Comparison of ENCODE assay signal across 11 cellular contexts in the genomic region with DNA sequence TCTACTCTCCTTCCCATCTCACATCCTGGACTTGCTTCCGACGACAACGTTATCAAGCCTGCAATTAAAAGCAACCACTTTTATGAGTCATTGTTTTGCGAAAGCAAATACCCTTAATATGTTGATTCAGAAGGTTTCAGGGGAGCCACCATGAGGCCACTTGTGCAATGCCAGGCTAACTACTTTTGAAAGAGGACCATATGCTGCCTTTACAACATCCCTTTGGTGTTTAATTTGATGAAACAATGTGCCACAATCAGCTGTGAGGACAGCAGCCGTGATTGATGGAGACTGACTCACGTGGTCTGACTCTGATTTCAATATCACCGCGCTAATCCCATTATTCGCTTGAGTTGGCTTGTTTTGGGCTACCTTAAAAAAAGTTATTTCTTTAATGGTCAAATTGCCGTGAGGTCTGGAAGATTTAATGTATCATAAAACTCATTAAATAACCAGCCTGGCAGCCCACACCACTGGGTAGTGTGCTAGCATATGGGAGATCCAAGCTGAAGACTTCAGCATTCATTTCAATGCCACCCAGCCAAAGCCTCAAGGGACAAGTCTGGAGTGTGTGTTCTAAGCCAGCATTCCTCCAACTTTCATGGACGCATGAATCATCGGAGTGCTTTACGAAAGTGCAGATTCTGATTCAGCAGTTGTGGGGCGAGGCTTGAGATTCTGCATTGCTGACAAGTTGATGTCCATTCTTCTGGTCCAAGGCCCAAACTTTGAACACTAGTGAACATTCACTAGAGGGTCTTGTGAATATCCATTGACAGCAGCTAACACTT.
DNase-seq lines count a peak whose midpoint lies in the region; ATAC-seq, FAIRE-seq and TF ChIP-seq lines count a peak whose summit lies in the region.
"Had no signal": no experiment of that assay in that cellular context is flagged by ENCODE, and none has a peak within 500 bp of the region (broad histone marks: within the 10 kb centered on the region; RNA-seq: fewer than 3 reads in every experiment).

No MANE protein-coding gene starts in this region.

- CTCF ChIA-PET in K562 (lab: Yijun Ruan, JAX; ENCODE audit: low intra/inter-chr PET ratio): no interaction called here
- CTCF ChIA-PET in activated CD8-positive, alpha-beta memory T cell treated with anti-CD3 and anti-CD28 coated beads, Interleukin-2, amount 10 ng/mL, durations not matched to agents 7 days and 5 days (lab: Charles Lee): interaction anchor here (0.9 kb wide), 1 partner anchor 11 kb away, joined by 3 read pairs; no protein-coding TSS in a partner anchor

- H3K27me3 ChIP-seq in K562 (ENCODE audit: control insufficient read depth in 2 of 2, insufficient read depth in 2 of 2, low read length in 2 of 2) (peaks cover 24 to 42% of the 10 kb centered on the region in 2 experiments; a peak in 4 of 5 replicates), osteoblast (ENCODE audit: insufficient read depth, low read length) (peaks cover 43% of the 10 kb centered on the region), GM23338 (ENCODE audit: insufficient read depth) (no peaks in the 10 kb centered on the region)

- TF ChIP-seq POLR2A in K562 (conservative IDR thresholded peaks at IDR 0.05): no peak

- H3K4me3 ChIP-seq in K562: no peak overlapping the region
- no peak overlapping the region for H3K4me3 ChIP-seq in osteoblast (ENCODE audit: insufficient read depth, low read length)
- no peak overlapping the region for H3K4me3 ChIP-seq in GM23338

- no peaks in the 10 kb centered on the region for H3K9me3 Mint-ChIP-seq in activated CD8-positive, alpha-beta memory T cell treated with anti-CD3 and anti-CD28 coated beads, Interleukin-2, amount 10 ng/mL, durations not matched to agents 7 days and 5 days (ENCODE audit: low read depth)
- H3K9me3 Mint-ChIP-seq in GM23338: no peaks in the 10 kb centered on the region

- TF ChIP-seq RAD21 in K562 (CRISPR knock-in tag; conservative IDR thresholded peaks at IDR 0.05 in 1 of 2, IDR thresholded peaks at IDR 0.05 in 1 of 2): no peak

- H3K79me2 ChIP-seq in K562 (ENCODE audit: control insufficient read depth, insufficient read depth, low read length) (no peaks in the 10 kb centered on the region), osteoblast (ENCODE audit: insufficient read depth, low read length) (no peaks in the 10 kb centered on the region), GM23338 (replicated peaks; ENCODE audit: insufficient read depth) (no peaks in the 10 kb centered on the region)

- H3K9ac ChIP-seq in K562 (ENCODE audit: insufficient read depth in 1 of 2, low read depth in 2 of 2, low read length in 2 of 2): no peak overlapping the region

- peaks cover 29% of the 10 kb centered on the region for H3K27me3 Mint-ChIP-seq in activated CD8-positive, alpha-beta memory T cell treated with anti-CD3 and anti-CD28 coated beads, Interleukin-2, amount 10 ng/mL, durations not matched to agents 7 days and 5 days
- H3K27me3 Mint-ChIP-seq in GM23338 (ENCODE audit: insufficient read depth, low read depth, poor library complexity): peaks cover 2% of the 10 kb centered on the region

- ATAC-seq in K562 (no peak), GM23338 (no peak), HG03095 (IDR thresholded peaks at IDR 0.05; ENCODE audit: unreplicated experiment) (no peak)
- ATAC-seq in activated CD8-positive, alpha-beta memory T cell treated with anti-CD3 and anti-CD28 coated beads, Interleukin-2, amount 10 ng/mL, durations not matched to agents 7 days and 5 days: no peak

- 5% methylated on average over 14 of the region's 14 CpGs for WGBS in K562 (ENCODE audit: insufficient coverage, low coverage, missing lambda C conversion rate)

- H3K4me3 Mint-ChIP-seq in activated CD8-positive, alpha-beta memory T cell treated with anti-CD3 and anti-CD28 coated beads, Interleukin-2, amount 10 ng/mL, durations not matched to agents 7 days and 5 days: no peak overlapping the region
- H3K4me3 Mint-ChIP-seq in GM23338: no peak overlapping the region

- H3K9me3 ChIP-seq in K562 (replicated peaks; ENCODE audit: control insufficient read depth, insufficient read depth, low read depth, low read length) (no peaks in the 10 kb centered on the region), osteoblast (ENCODE audit: low read depth, low read length) (no peaks in the 10 kb centered on the region)

- no peaks in the 10 kb centered on the region for H3F3A ChIP-seq in GM23338 (replicated peaks; ENCODE audit: low read depth)

- no peaks in the 10 kb centered on the region for H3K4me1 ChIP-seq in K562 (replicated peaks in 1 of 2; ENCODE audit: control insufficient read depth in 2 of 2, insufficient read depth in 2 of 2, low read length in 2 of 2)
- peaks cover 11% of the 10 kb centered on the region for H3K4me1 ChIP-seq in osteoblast (ENCODE audit: insufficient read depth, low read length)
- peaks cover 3% of the 10 kb centered on the region; the same call in 1 of the 2 replicates for H3K4me1 ChIP-seq in GM23338 (ENCODE audit: insufficient read depth)

- in situ Hi-C loops in K562 (cut with MboI): no loop called here

- peak; percentile 66 for DNase-seq in EH (ENCODE audit: low read depth)
- DNase-seq in MV-4-11 (lab: John Stamatoyannopoulos, UW): peak; percentile 73
- no peak for DNase-seq in K562 (ENCODE audit: extremely low read depth in 1 of 4, low spot score in 3 of 4)
- peak; percentile 82 for DNase-seq in osteoblast (ENCODE audit: insufficient read length, low spot score, missing footprints)
- no peak for DNase-seq in stimulated activated naive CD4-positive, alpha-beta T cell (lab: John Stamatoyannopoulos, UW)
- DNase-seq in activated CD8-positive, alpha-beta memory T cell treated with anti-CD3 and anti-CD28 coated beads, Interleukin-2, amount 10 ng/mL, durations not matched to agents 7 days and 5 days: no peak
- DNase-seq in GM23338 (ENCODE audit: low spot score): no peak
- DNase-seq: activated effector memory CD4-positive, alpha-beta T cell treated with Interleukin-2 at 50 U/mL for 16 hours; T-helper 2 cell had no signal

- no peak overlapping the region for H3K27ac ChIP-seq in K562 (ENCODE audit: extremely low read depth, low read depth, low read length)
- no peak overlapping the region for H3K27ac ChIP-seq in osteoblast (ENCODE audit: low read depth, low read length)
- H3K27ac ChIP-seq in GM23338 (ENCODE audit: low read depth): no peak overlapping the region

- H3K4me2 ChIP-seq in K562 (ENCODE audit: insufficient read depth, low read length) (no peak overlapping the region), osteoblast (ENCODE audit: insufficient read depth, low read length) (peak overlapping the region; percentile 26), GM23338 (no peak overlapping the region)

- no peaks in the 10 kb centered on the region for H3K9me1 ChIP-seq in K562 (ENCODE audit: control insufficient read depth, insufficient read depth, low read length)

- H3K36me3 Mint-ChIP-seq in activated CD8-positive, alpha-beta memory T cell treated with anti-CD3 and anti-CD28 coated beads, Interleukin-2, amount 10 ng/mL, durations not matched to agents 7 days and 5 days: no peaks in the 10 kb centered on the region
- no peaks in the 10 kb centered on the region for H3K36me3 Mint-ChIP-seq in GM23338 (ENCODE audit: low read depth)

- H2AFZ ChIP-seq in K562 (ENCODE audit: low read depth, low read length) (no peak overlapping the region), osteoblast (ENCODE audit: low read length) (no peak overlapping the region), GM23338 (no peak overlapping the region; the same call in 1 of the 2 replicates)

- no peak for TF ChIP-seq EP300 in K562 (IDR thresholded peaks at IDR 0.05; ENCODE audit: low read length)

- no peak for TF ChIP-seq CTCF in K562 (IDR thresholded peaks at IDR 0.05 in 2 of 3, conservative IDR thresholded peaks at IDR 0.05 in 1 of 3; ENCODE audit: insufficient read depth in 2 of 3, low read depth in 1 of 3, low read length in 3 of 3)
- peak; percentile 24 for TF ChIP-seq CTCF in osteoblast (IDR thresholded peaks at IDR 0.05; ENCODE audit: extremely low read depth, low read depth, low read length)
- TF ChIP-seq CTCF in GM23338 (conservative IDR thresholded peaks at IDR 0.05; ENCODE audit: low read depth in 2 of 2): peak in 1 of 2 experiments; percentile 15; a peak in 1 of 4 replicates

- H3K27ac Mint-ChIP-seq in activated CD8-positive, alpha-beta memory T cell treated with anti-CD3 and anti-CD28 coated beads, Interleukin-2, amount 10 ng/mL, durations not matched to agents 7 days and 5 days: no peak overlapping the region
- H3K27ac Mint-ChIP-seq in GM23338: no peak overlapping the region

- POLR2A ChIA-PET in K562 (lab: Yijun Ruan, JAX): interaction anchor here (0.8 to 1.9 kb wide), 2 partner anchors 9 to 12 kb away, joined by 4 to 8 read pairs; no protein-coding TSS in a partner anchor

- peaks cover 10% of the 10 kb centered on the region; the same call in 1 of the 2 replicates for H3K9me2 ChIP-seq in GM23338 (ENCODE audit: insufficient read depth)

- no peaks in the 10 kb centered on the region for H4K20me1 ChIP-seq in K562 (replicated peaks; ENCODE audit: control insufficient read depth, insufficient read depth, low read length)
- no peaks in the 10 kb centered on the region for H4K20me1 ChIP-seq in osteoblast (ENCODE audit: insufficient read depth, low read length)
- H4K20me1 ChIP-seq in GM23338 (replicated peaks; ENCODE audit: insufficient read depth): no peaks in the 10 kb centered on the region

- no peaks in the 10 kb centered on the region for H3K36me3 ChIP-seq in K562 (ENCODE audit: control insufficient read depth, insufficient read depth, low read length)
- H3K36me3 ChIP-seq in osteoblast (ENCODE audit: insufficient read depth, low read length): no peaks in the 10 kb centered on the region
- no peaks in the 10 kb centered on the region for H3K36me3 ChIP-seq in GM23338 (ENCODE audit: insufficient read depth)

- peak; percentile 42 for FAIRE-seq in K562 (lab: Jason Lieb, UNC)
- FAIRE-seq: GM12891 had no signal

- BruUV-seq in K562 (replicated peaks; lab: Mats Ljungman, UMichigan): no TSS peak

- no peaks in the 10 kb centered on the region for H3K4me1 Mint-ChIP-seq in activated CD8-positive, alpha-beta memory T cell treated with anti-CD3 and anti-CD28 coated beads, Interleukin-2, amount 10 ng/mL, durations not matched to agents 7 days and 5 days
- peaks cover 3% of the 10 kb centered on the region; the same call in 1 of the 3 replicates for H3K4me1 Mint-ChIP-seq in GM23338

- intact Hi-C loops in K562 (cut with micrococcal nuclease): no loop called here

TF ChIP-seq in K562, 482 proteins besides CTCF, POLR2A, EP300 and RAD21 (continues in another document):
- TF ChIP-seq CEBPG (CRISPR knock-in tag; IDR thresholded peaks at IDR 0.05): no peak
- peak in 1 of 2 experiments; percentile 77; a peak in 2 of 4 replicates for TF ChIP-seq CEBPG (tag; conservative IDR thresholded peaks at IDR 0.05 in 1 of 2, IDR thresholded peaks at IDR 0.05 in 1 of 2)
- no peak for TF ChIP-seq ATF1 (CRISPR knock-in tag; IDR thresholded peaks at IDR 0.05)
- TF ChIP-seq ATF1 (tag; IDR thresholded peaks at IDR 0.05): no peak

TF ChIP-seq in GM23338, 12 proteins besides CTCF, POLR2A, EP300 and RAD21 (continues in another document):
- TF ChIP-seq EZH2phosphoT487 (IDR thresholded peaks at IDR 0.05; ENCODE audit: unreplicated experiment) (no peak), CREB1 (CRISPR knock-in tag; IDR thresholded peaks at IDR 0.05; ENCODE audit: low read depth) (no peak)

Comparison
In these comparisons a context has a peak if more than half of its experiments do, and no peak if none do; other contexts are left out.
1. DNase-seq: peak in EH (single experiment), MV-4-11 (single experiment) and osteoblast (single experiment); none in K562 (0 of 4), stimulated activated naive CD4-positive, alpha-beta T cell (0 of 6), activated CD8-positive, alpha-beta memory T cell treated with anti-CD3 and anti-CD28 coated beads, Interleukin-2, amount 10 ng/mL, durations not matched to agents 7 days and 5 days (single experiment) and GM23338 (single experiment).